8 cellular contexts compared by ENCODE assay signal in the genomic region with DNA sequence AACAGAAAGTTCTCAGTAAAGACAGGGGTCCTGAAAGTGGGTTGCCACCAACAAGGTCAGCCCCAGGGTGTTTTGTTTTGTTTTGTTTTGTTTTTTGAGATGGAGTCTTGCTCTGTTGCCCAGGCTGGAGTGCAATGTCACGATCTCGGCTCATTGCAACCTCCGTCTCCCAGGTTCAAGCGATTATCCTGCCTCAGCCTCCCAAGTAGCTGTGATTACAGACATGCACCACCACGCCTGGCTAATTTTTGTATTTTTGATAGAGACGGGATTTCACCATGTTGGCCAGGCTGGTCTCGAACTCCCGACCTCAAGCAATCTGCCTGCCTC. TPM values are rescaled to one million over a fixed set of nuclear protein-coding genes. Genes with fewer than 3 reads are reported as not detected.
DNase-seq lines count a peak whose midpoint lies in the region; ATAC-seq, FAIRE-seq and TF ChIP-seq lines count a peak whose summit lies in the region.
"Not testable (repeated sequence)": the region's sequence is repeated elsewhere in the genome, so short reads cannot be mapped to it uniquely, and the experiment has no call there.
"Had no signal": no experiment of that assay in that cellular context is flagged by ENCODE, and none has a peak within 500 bp of the region (broad histone marks: within the 10 kb centered on the region; RNA-seq: fewer than 3 reads in every experiment).

No MANE protein-coding gene starts in this region.

- not testable (repeated sequence) for H3K27me3 Mint-ChIP-seq in CD4-positive, CD25-positive, alpha-beta regulatory T cell; T-helper 17 cell; activated CD4-positive, alpha-beta memory T cell treated with anti-CD3 and anti-CD28 coated beads, Interleukin-2, amount 10 ng/mL, durations not matched to agents 7 days and 5 days; progenitor cell of endocrine pancreas

- peak overlapping the region in 1 of 4 donors; percentile 63 for H3K4me3 Mint-ChIP-seq in CD4-positive, CD25-positive, alpha-beta regulatory T cell
- H3K4me3 Mint-ChIP-seq in T-helper 17 cell; activated CD4-positive, alpha-beta memory T cell treated with anti-CD3 and anti-CD28 coated beads, Interleukin-2, amount 10 ng/mL, durations not matched to agents 7 days and 5 days; progenitor cell of endocrine pancreas (ENCODE audit: low read depth): not testable (repeated sequence)

- peaks cover 6 to 20% (median 11%) of the 10 kb centered on the region in 4 donors for H3K4me1 Mint-ChIP-seq in CD4-positive, CD25-positive, alpha-beta regulatory T cell
- H3K4me1 Mint-ChIP-seq in T-helper 17 cell; progenitor cell of endocrine pancreas (ENCODE audit: low read depth): not testable (repeated sequence)
- peaks cover 13% of the 10 kb centered on the region for H3K4me1 Mint-ChIP-seq in activated CD4-positive, alpha-beta memory T cell treated with anti-CD3 and anti-CD28 coated beads, Interleukin-2, amount 10 ng/mL, durations not matched to agents 7 days and 5 days

- TF ChIP-seq RAD21 in HepG2 (CRISPR knock-in tag; IDR thresholded peaks at IDR 0.05): not testable (repeated sequence)

- H3K36me3 ChIP-seq in CD4-positive, CD25-positive, alpha-beta regulatory T cell (ENCODE audit: control insufficient read depth, insufficient read depth, low read length); KOPT-K1 (ENCODE audit: insufficient read depth, low read length); HepG2 (replicated peaks in 1 of 2; ENCODE audit: control insufficient read depth in 1 of 2, insufficient read depth in 2 of 2, low read length in 2 of 2): not testable (repeated sequence)

- not testable (repeated sequence) for H3K9me3 Mint-ChIP-seq in CD4-positive, CD25-positive, alpha-beta regulatory T cell; activated CD4-positive, alpha-beta memory T cell treated with anti-CD3 and anti-CD28 coated beads, Interleukin-2, amount 10 ng/mL, durations not matched to agents 7 days and 5 days; activated naive CD4-positive, alpha-beta T cell treated with anti-CD3 and anti-CD28 coated beads, Interleukin-2, amount 50 U/mL, for 72 hours
- peaks cover 13% of the 10 kb centered on the region for H3K9me3 Mint-ChIP-seq in progenitor cell of endocrine pancreas (ENCODE audit: low read depth)

- in situ Hi-C loops in HepG2 (cut with HindIII; ENCODE audit: extremely low pct_ligation_motif_present, low pct_unique_long_range_greater_than_20kb): not testable (repeated sequence)

- peaks cover 11% of the 10 kb centered on the region for H3K4me1 ChIP-seq in CD4-positive, CD25-positive, alpha-beta regulatory T cell (ENCODE audit: control insufficient read depth, insufficient read depth, low read length, poor library complexity, severe bottlenecking)
- H3K4me1 ChIP-seq in HepG2 (ENCODE audit: insufficient read depth, low read length): peaks cover 75% of the 10 kb centered on the region

- not testable (repeated sequence) for FAIRE-seq in HepG2 (lab: Jason Lieb, UNC)

- 99% methylated on average over 8 of the region's 8 CpGs for WGBS in HepG2 (ENCODE audit: low lambda C conversion rate)

- not testable (repeated sequence) for H3K9me3 ChIP-seq in CD4-positive, CD25-positive, alpha-beta regulatory T cell (ENCODE audit: control insufficient read depth in 2 of 2, low read length in 2 of 2); KOPT-K1 (ENCODE audit: insufficient read depth, low read length, poor library complexity, severe bottlenecking); T-helper 17 cell (ENCODE audit: control insufficient read depth, low read length, poor library complexity, severe bottlenecking); HepG2 (ENCODE audit: low read length)

- POLR2A ChIA-PET in activated CD4-positive, alpha-beta memory T cell treated with anti-CD3 and anti-CD28 coated beads, Interleukin-2, amount 10 ng/mL, durations not matched to agents 7 days and 5 days (lab: Charles Lee): interaction anchor here (1.2 to 1.5 kb wide), 2 partner anchors 25 to 382 kb away, joined by 3 to 5 read pairs; partner anchors contain the start of genes ATF7IP2 and NUBP1
- POLR2A ChIA-PET in HepG2 (lab: Yijun Ruan, JAX): interaction anchor here (1.0 to 1.6 kb wide), 5 partner anchors 24 to 382 kb away, joined by 3 to 18 read pairs (median 4); partner anchors contain the start of genes ATF7IP2 and NUBP1

- not testable (repeated sequence) for H3K27ac ChIP-seq in CD4-positive, CD25-positive, alpha-beta regulatory T cell (ENCODE audit: insufficient read depth, low read length, poor library complexity, severe bottlenecking)
- H3K27ac ChIP-seq in KOPT-K1 (ENCODE audit: low read depth, low read length, poor library complexity, severe bottlenecking) (peak overlapping the region; percentile 55), HepG2 (ENCODE audit: extremely low read length, insufficient read depth, low read length) (peak overlapping the region; percentile 75)

- TF ChIP-seq EP300 in HepG2 (IDR thresholded peaks at IDR 0.05; ENCODE audit: low read depth in 2 of 2, low read length in 2 of 2); HepG2 (CRISPR knock-in tag; IDR thresholded peaks at IDR 0.05; ENCODE audit: borderline replicate concordance): not testable (repeated sequence)

- peak overlapping the region; percentile 31; the same call in 1 of the 2 replicates for H3K9ac ChIP-seq in HepG2 (ENCODE audit: insufficient read depth, low read depth, low read length)

- not testable (repeated sequence) for H4K20me1 ChIP-seq in HepG2 (ENCODE audit: insufficient read depth, low read length)

- peak overlapping the region; percentile 64; the same call in 1 of the 2 replicates for H3K4me2 ChIP-seq in HepG2 (ENCODE audit: low read depth, low read length)

- peak overlapping the region in 2 of 3 donors; percentile 30 to 59 for H3K27ac Mint-ChIP-seq in CD4-positive, CD25-positive, alpha-beta regulatory T cell
- H3K27ac Mint-ChIP-seq in T-helper 17 cell (peak overlapping the region; percentile 24), progenitor cell of endocrine pancreas (peak overlapping the region; percentile 59)
- H3K27ac Mint-ChIP-seq in activated CD4-positive, alpha-beta memory T cell treated with anti-CD3 and anti-CD28 coated beads, Interleukin-2, amount 10 ng/mL, durations not matched to agents 7 days and 5 days: peak overlapping the region; percentile 45
- H3K27ac Mint-ChIP-seq in activated naive CD4-positive, alpha-beta T cell treated with anti-CD3 and anti-CD28 coated beads, Interleukin-2, amount 50 U/mL, for 72 hours: peak overlapping the region; percentile 54 to 91

- H2AFZ ChIP-seq in HepG2 (ENCODE audit: low read length): not testable (repeated sequence)

- not testable (repeated sequence) for ATAC-seq in CD4-positive, CD25-positive, alpha-beta regulatory T cell (ENCODE audit: low read depth in 2 of 2); T-helper 17 cell; activated naive CD4-positive, alpha-beta T cell treated with anti-CD3 and anti-CD28 coated beads, Interleukin-2, amount 50 U/mL, for 72 hours; HepG2

- DNase-seq in CD4-positive, CD25-positive, alpha-beta regulatory T cell; T-helper 17 cell; activated CD4-positive, alpha-beta memory T cell treated with anti-CD3 and anti-CD28 coated beads, Interleukin-2, amount 10 ng/mL, durations not matched to agents 7 days and 5 days; activated naive CD4-positive, alpha-beta T cell treated with anti-CD3 and anti-CD28 coated beads, Interleukin-2, amount 50 U/mL, for 72 hours (ENCODE audit: low spot score in 2 of 2); HepG2 (ENCODE audit: low spot score); progenitor cell of endocrine pancreas (ENCODE audit: low spot score, unreplicated experiment): not testable (repeated sequence)

- not testable (repeated sequence) for TF ChIP-seq CTCF in HepG2 (CRISPR knock-in tag; IDR thresholded peaks at IDR 0.05); progenitor cell of endocrine pancreas (IDR thresholded peaks at IDR 0.05; ENCODE audit: unreplicated experiment)

- intact Hi-C loops in HepG2 (cut with micrococcal nuclease; ENCODE audit: unreplicated experiment): loop anchor here (2.0 kb wide), 1 partner anchor 105 kb away; no protein-coding TSS in a partner anchor

- H3K27me3 ChIP-seq in CD4-positive, CD25-positive, alpha-beta regulatory T cell (ENCODE audit: control insufficient read depth, insufficient read depth, low read length); HepG2 (ENCODE audit: control insufficient read depth in 1 of 2, insufficient read depth in 2 of 2, low read length in 2 of 2): not testable (repeated sequence)

- TF ChIP-seq POLR2A in HepG2 (IDR thresholded peaks at IDR 0.05; ENCODE audit: insufficient read depth in 1 of 2, low read depth in 2 of 2, low read length in 2 of 2): not testable (repeated sequence)

- not testable (repeated sequence) for H3K4me3 ChIP-seq in CD4-positive, CD25-positive, alpha-beta regulatory T cell (ENCODE audit: low read depth, low read length); HepG2 (replicated peaks in 1 of 3; ENCODE audit: insufficient read depth in 1 of 3, low read depth in 2 of 3, low read length in 3 of 3)

- not testable (repeated sequence) for BruUV-seq in HepG2 (replicated peaks; lab: Mats Ljungman, UMichigan)

- H3K79me2 ChIP-seq in HepG2 (ENCODE audit: insufficient read depth, low read length): not testable (repeated sequence)

- H3K36me3 Mint-ChIP-seq in CD4-positive, CD25-positive, alpha-beta regulatory T cell; T-helper 17 cell (ENCODE audit: low read depth); activated CD4-positive, alpha-beta memory T cell treated with anti-CD3 and anti-CD28 coated beads, Interleukin-2, amount 10 ng/mL, durations not matched to agents 7 days and 5 days (ENCODE audit: low read depth); activated naive CD4-positive, alpha-beta T cell treated with anti-CD3 and anti-CD28 coated beads, Interleukin-2, amount 50 U/mL, for 72 hours; progenitor cell of endocrine pancreas (ENCODE audit: insufficient read depth): not testable (repeated sequence)

- CTCF ChIA-PET in activated CD4-positive, alpha-beta memory T cell treated with anti-CD3 and anti-CD28 coated beads, Interleukin-2, amount 10 ng/mL, durations not matched to agents 7 days and 5 days (lab: Charles Lee); HepG2 (lab: Yijun Ruan, JAX; ENCODE audit: low intra/inter-chr PET ratio, low total read pairs): not testable (repeated sequence)

RNA-seq across cellular contexts. Expression of gene ATF7IP2, which starts 24.1 kb away (rescaled TPM):
- 94.5 TPM for total RNA-seq in CD4-positive, CD25-positive, alpha-beta regulatory T cell
- 100 to 1,000 TPM in 1 of 4 donors, 10 to 100 TPM in 3; 47.6 to 114 (median 88.3) TPM for polyA plus RNA-seq in CD4-positive, CD25-positive, alpha-beta regulatory T cell
- total RNA-seq in T-helper 17 cell (10 to 100 TPM; 84.6 to 86.7 TPM), HepG2 (2016; rRNA removed; fragmentation: Illumina TruSeq; extraction: Trizol) (98.1 and 117 TPM in 2 replicates), progenitor cell of endocrine pancreas (80.7 and 83.0 TPM in 2 replicates)
- total RNA-seq in activated CD4-positive, alpha-beta memory T cell treated with anti-CD3 and anti-CD28 coated beads, Interleukin-2, amount 10 ng/mL, durations not matched to agents 7 days and 5 days: 10 to 100 TPM; 21.8 to 23.6 TPM
- 10 to 100 TPM; 28.9 to 30.5 TPM for total RNA-seq in activated naive CD4-positive, alpha-beta T cell treated with anti-CD3 and anti-CD28 coated beads, Interleukin-2, amount 50 U/mL, for 72 hours
- total RNA-seq in HepG2 (2016; cell fraction: cytosol; rRNA removed; fragmentation: Illumina TruSeq; extraction: Trizol; ENCODE audit: low read depth): 101 and 109 TPM in 2 replicates
- total RNA-seq in HepG2 (2016; cell fraction: insoluble cytoplasmic fraction; rRNA removed; fragmentation: Illumina TruSeq; extraction: Trizol): 106 and 115 TPM in 2 replicates
- total RNA-seq in HepG2 (2016; cell fraction: membrane; rRNA removed; fragmentation: Illumina TruSeq; extraction: Trizol): 107 and 129 TPM in 2 replicates
- 161 and 171 TPM in 2 replicates for total RNA-seq in HepG2 (2016; cell fraction: nucleus; rRNA removed; fragmentation: Illumina TruSeq; extraction: Trizol)
- polyA plus RNA-seq in HepG2 (2011; rRNA removed): 128 and 217 TPM in 2 replicates
- 62.4 and 72.6 TPM in 2 replicates for polyA plus RNA-seq in HepG2 (2011; cell fraction: cytosol; rRNA removed)
- polyA plus RNA-seq in HepG2 (2011; cell fraction: nucleus; rRNA removed): 208 and 219 TPM in 2 replicates
- polyA plus RNA-seq in HepG2 (2012): 35.1 and 53.6 TPM in 2 replicates
- 30.6 and 34.0 TPM in 2 replicates for polyA plus RNA-seq in HepG2 (2016; cell fraction: cytosol; fragmentation: Illumina TruSeq; extraction: Trizol; ENCODE audit: low read depth)
- 100 and 111 TPM in 2 replicates for polyA plus RNA-seq in HepG2 (2016; cell fraction: insoluble cytoplasmic fraction; fragmentation: Illumina TruSeq; extraction: Trizol; ENCODE audit: low read depth)
- 46.8 and 54.0 TPM in 2 replicates for polyA plus RNA-seq in HepG2 (2016; cell fraction: membrane; fragmentation: Illumina TruSeq; extraction: Trizol; ENCODE audit: low read depth)
- polyA plus RNA-seq in HepG2 (2016; cell fraction: nucleus; fragmentation: Illumina TruSeq; extraction: Trizol; ENCODE audit: insufficient read depth, low read depth): 251 and 257 TPM in 2 replicates
- 0.33 and 64.9 TPM in 2 replicates for polyA minus RNA-seq in HepG2 (2011; rRNA and poly(A)+ RNA removed; ENCODE audit: low replicate concordance)
- polyA minus RNA-seq in HepG2 (2011; cell fraction: cytosol; rRNA and poly(A)+ RNA removed): 15.6 and 16.1 TPM in 2 replicates
- polyA minus RNA-seq in HepG2 (2011; cell fraction: nucleus; rRNA and poly(A)+ RNA removed): 264 and 280 TPM in 2 replicates
- total RNA-seq: PC-9 had no signal
